In genomic region chr10:30058570-30059132, GRCh38 we compare ENCODE assay signal across 8 cellular contexts. TPM values are rescaled to one million over a fixed set of nuclear protein-coding genes. Genes with fewer than 3 reads are reported as not detected.
DNase-seq lines count a peak whose midpoint lies in the region; ATAC-seq and TF ChIP-seq lines count a peak whose summit lies in the region.

No MANE protein-coding gene starts in this region.

- peaks cover 6 to 15% (median 7%) of the 10 kb centered on the region in 3 donors for H3K4me1 Mint-ChIP-seq in CD8-positive, alpha-beta memory T cell

- peak overlapping the region in 6 of 7 donors; percentile 34 to 85 (median 51) for H3K4me3 Mint-ChIP-seq in CD8-positive, alpha-beta memory T cell

- no peaks in the 10 kb centered on the region for H3K36me3 ChIP-seq in CD8-positive, alpha-beta memory T cell (ENCODE audit: insufficient read depth, low read length)
- H3K36me3 ChIP-seq in fibroblast of lung (ENCODE audit: control insufficient read depth, insufficient read depth, low read length) (no peaks in the 10 kb centered on the region), osteoblast (ENCODE audit: insufficient read depth, low read length) (no peaks in the 10 kb centered on the region)

- H3K4me2 ChIP-seq in fibroblast of lung (ENCODE audit: extremely low read depth, insufficient read depth, low read length), result peak overlapping the region; percentile 89
- H3K4me2 ChIP-seq in osteoblast (ENCODE audit: insufficient read depth, low read length), result peak overlapping the region; percentile 81

- POLR2A ChIA-PET in CD8-positive, alpha-beta memory T cell (lab: Charles Lee), result no interaction called here

- H2AFZ ChIP-seq in fibroblast of lung (ENCODE audit: low read length) (peak overlapping the region; percentile 33), osteoblast (ENCODE audit: low read length) (peak overlapping the region; percentile 44)

- H3K36me3 Mint-ChIP-seq in CD8-positive, alpha-beta memory T cell, result no peaks in the 10 kb centered on the region

- H3K9me3 Mint-ChIP-seq in CD8-positive, alpha-beta memory T cell, result no peaks in the 10 kb centered on the region

- DNase-seq in CD8-positive, alpha-beta memory T cell, result no peak
- DNase-seq in NCI-H82 treated with DMSO at 0.1 percent for 48 hours (lab: John Stamatoyannopoulos, UW; ENCODE audit: unreplicated experiment), result peak; percentile 8
- DNase-seq in fibroblast of lung (ENCODE audit: low read depth in 2 of 2), result no peak
- peak; percentile 85 for DNase-seq in osteoblast (ENCODE audit: insufficient read length, low spot score, missing footprints)
- DNase-seq in DMS114 treated with DMSO at 0.1 percent for 48 hours (lab: John Stamatoyannopoulos, UW; ENCODE audit: unreplicated experiment), result no peak

- no peak overlapping the region for H3K4me3 ChIP-seq in CD8-positive, alpha-beta memory T cell (ENCODE audit: low read length)
- peak overlapping the region; percentile 59 to 62 (median 60) for H3K4me3 ChIP-seq in fibroblast of lung (replicated peaks in 1 of 4; ENCODE audit: control extremely low read depth in 1 of 4, insufficient read depth in 1 of 4, low read depth in 3 of 4, low read length in 4 of 4)
- peak overlapping the region; percentile 81 for H3K4me3 ChIP-seq in osteoblast (ENCODE audit: insufficient read depth, low read length)

- H3K4me1 ChIP-seq in CD8-positive, alpha-beta memory T cell (ENCODE audit: insufficient read depth, low read length), result peaks cover 4% of the 10 kb centered on the region
- H3K4me1 ChIP-seq in fibroblast of lung (ENCODE audit: control insufficient read depth, extremely low read depth, insufficient read depth, low read length), result peaks cover 8% of the 10 kb centered on the region
- peaks cover 64% of the 10 kb centered on the region for H3K4me1 ChIP-seq in osteoblast (ENCODE audit: insufficient read depth, low read length)

- H4K20me1 ChIP-seq in fibroblast of lung (ENCODE audit: control insufficient read depth, extremely low read depth, insufficient read depth, low read length) (no peaks in the 10 kb centered on the region), osteoblast (ENCODE audit: insufficient read depth, low read length) (peaks cover 3% of the 10 kb centered on the region)

- H3K27me3 ChIP-seq in CD8-positive, alpha-beta memory T cell (ENCODE audit: insufficient read depth, low read length, poor library complexity, severe bottlenecking), result peaks cover 20% of the 10 kb centered on the region
- H3K27me3 ChIP-seq in fibroblast of lung (ENCODE audit: control insufficient read depth, insufficient read depth, low read length), result no peaks in the 10 kb centered on the region
- H3K27me3 ChIP-seq in osteoblast (ENCODE audit: insufficient read depth, low read length), result no peaks in the 10 kb centered on the region

- no peak for TF ChIP-seq CTCF in fibroblast of lung (conservative IDR thresholded peaks at IDR 0.05 in 1 of 2, IDR thresholded peaks at IDR 0.05 in 1 of 2; ENCODE audit: low read depth in 1 of 2, low read length in 2 of 2)
- no peak for TF ChIP-seq CTCF in osteoblast (IDR thresholded peaks at IDR 0.05; ENCODE audit: extremely low read depth, low read depth, low read length)

- H3K27ac Mint-ChIP-seq in CD8-positive, alpha-beta memory T cell, result no peak overlapping the region

- peaks cover 43 to 75% of the 10 kb centered on the region in 2 donors for H3K27me3 Mint-ChIP-seq in CD8-positive, alpha-beta memory T cell

- no peak for ATAC-seq in HG02870 (IDR thresholded peaks at IDR 0.05; ENCODE audit: unreplicated experiment)
- ATAC-seq in GM18517 (IDR thresholded peaks at IDR 0.05; ENCODE audit: unreplicated experiment), result no peak
- ATAC-seq in GM21825 (IDR thresholded peaks at IDR 0.05; ENCODE audit: unreplicated experiment), result no peak

- no peaks in the 10 kb centered on the region for H3K9me3 ChIP-seq in CD8-positive, alpha-beta memory T cell (ENCODE audit: low read length)
- no peaks in the 10 kb centered on the region for H3K9me3 ChIP-seq in fibroblast of lung (ENCODE audit: control insufficient read depth, insufficient read depth, low read depth, low read length)
- H3K9me3 ChIP-seq in osteoblast (ENCODE audit: low read depth, low read length), result no peaks in the 10 kb centered on the region

- CTCF ChIA-PET in CD8-positive, alpha-beta memory T cell (lab: Charles Lee), result no interaction called here

- H3K79me2 ChIP-seq in fibroblast of lung (ENCODE audit: control insufficient read depth, insufficient read depth, low read length) (no peaks in the 10 kb centered on the region), osteoblast (ENCODE audit: insufficient read depth, low read length) (peaks cover 56% of the 10 kb centered on the region)

- no peak overlapping the region for H3K27ac ChIP-seq in CD8-positive, alpha-beta memory T cell (ENCODE audit: low read depth, low read length)
- peak overlapping the region; percentile 38 for H3K27ac ChIP-seq in fibroblast of lung (ENCODE audit: insufficient read depth, low read length)
- H3K27ac ChIP-seq in osteoblast (ENCODE audit: low read depth, low read length), result peak overlapping the region; percentile 64

- peak overlapping the region; percentile 63 for H3K9ac ChIP-seq in fibroblast of lung (ENCODE audit: insufficient read depth, low read length)

RNA-seq across cellular contexts. Expression of gene JCAD, which starts 0.7 kb away (rescaled TPM):
- total RNA-seq in CD8-positive, alpha-beta memory T cell, result under 1 TPM; 0.02 to 0.04 TPM
- polyA plus RNA-seq in CD8-positive, alpha-beta memory T cell, result not detected
- total RNA-seq in fibroblast of lung (25.9 and 27.1 TPM in 2 replicates), osteoblast (47.0 and 52.7 TPM in 2 replicates)
- 3.3 and 8.3 TPM in 2 replicates for polyA plus RNA-seq in fibroblast of lung
- 5.1 and 9.2 TPM in 2 replicates for polyA plus RNA-seq in fibroblast of lung (2012)
- 4.8 and 11.0 TPM in 2 replicates for polyA minus RNA-seq in fibroblast of lung (ENCODE audit: low replicate concordance)

Comparison
In these comparisons a context has a peak if more than half of its experiments do, and no peak if none do; other contexts are left out.
1. DNase-seq: peak in NCI-H82 treated with DMSO at 0.1 percent for 48 hours (single experiment) and osteoblast (single experiment); none in CD8-positive, alpha-beta memory T cell (0 of 5), fibroblast of lung (0 of 2) and DMS114 treated with DMSO at 0.1 percent for 48 hours (single experiment).
2. RNA of gene JCAD, which starts 0.7 kb away (total RNA-seq): 47.0 to 52.7 TPM in osteoblast and 25.9 to 27.1 TPM in fibroblast of lung; 0.02 to 0.04 TPM in CD8-positive, alpha-beta memory T cell; every median in the first group is over 10 times any median in the second.